ENCODE assay signal across 26 cellular contexts in the genomic region with DNA sequence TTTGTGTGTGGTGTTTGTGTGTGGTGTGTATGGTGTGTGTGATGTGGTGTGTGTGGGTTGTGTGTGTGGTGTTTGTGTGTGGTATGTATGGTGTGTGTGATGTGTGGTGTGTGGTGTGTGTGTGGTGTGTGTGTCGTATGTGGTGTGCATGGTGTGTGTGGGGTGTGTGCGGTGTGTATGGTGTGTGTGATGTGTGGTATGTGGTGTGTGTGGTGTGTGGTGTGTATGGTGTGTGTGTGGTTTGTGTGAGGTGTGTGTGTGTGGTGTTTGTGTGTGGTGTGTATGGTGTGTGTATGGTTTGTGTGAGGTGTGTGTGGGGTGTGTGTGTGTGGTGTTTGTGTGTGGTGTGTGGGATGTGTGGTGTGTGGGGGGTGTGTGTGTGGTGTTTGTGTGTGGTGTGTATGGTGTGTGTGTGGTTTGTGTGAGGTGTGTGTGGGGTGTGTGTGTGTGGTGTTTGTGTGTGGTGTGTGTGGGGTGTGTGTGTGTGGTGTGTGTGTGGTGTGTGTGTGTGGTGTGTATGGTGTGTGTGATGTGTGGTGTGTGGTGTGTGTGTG.
DNase-seq lines count a peak whose midpoint lies in the region; ATAC-seq, FAIRE-seq and TF ChIP-seq lines count a peak whose summit lies in the region.
"Had no signal": no experiment of that assay in that cellular context is flagged by ENCODE, and none has a peak within 500 bp of the region (broad histone marks: within the 10 kb centered on the region; RNA-seq: fewer than 3 reads in every experiment).

No MANE protein-coding gene starts in this region.

- ATAC-seq in sciatic nerve (peak; percentile 15), GM21447 (IDR thresholded peaks at IDR 0.05; ENCODE audit: unreplicated experiment) (no peak), GM19452 (IDR thresholded peaks at IDR 0.05; ENCODE audit: unreplicated experiment) (no peak)

- no peak for TF ChIP-seq POLR2A in GM12892 (IDR thresholded peaks at IDR 0.05; ENCODE audit: low read depth, low read length)
- TF ChIP-seq POLR2A in endothelial cell of umbilical vein (IDR thresholded peaks at IDR 0.05; ENCODE audit: low read depth, low read length): no peak

- FAIRE-seq in GM12892 (lab: Jason Lieb, UNC) (peak; percentile 100), HTR-8/SVneo (lab: Jason Lieb, UNC) (peak; percentile 100), endothelial cell of umbilical vein (lab: Jason Lieb, UNC) (peak; percentile 79)

- no peak overlapping the region for H3K27ac ChIP-seq in endothelial cell of umbilical vein (ENCODE audit: insufficient read depth, low read depth, low read length)
- H3K27ac ChIP-seq: gastroesophageal sphincter, HL-60, left lung, PC-9, tibial nerve had no signal

- no peaks in the 10 kb centered on the region for H3K9me1 ChIP-seq in endothelial cell of umbilical vein (replicated peaks; ENCODE audit: control insufficient read depth, extremely low read depth, insufficient read depth, low read length)

- H3K9me3 ChIP-seq in endothelial cell of umbilical vein (replicated peaks; ENCODE audit: control insufficient read depth, insufficient read depth, low read length): no peaks in the 10 kb centered on the region
- H3K9me3 ChIP-seq: gastroesophageal sphincter, left lung, tibial nerve had no signal

- no peak overlapping the region for H3K4me2 ChIP-seq in endothelial cell of umbilical vein (ENCODE audit: insufficient read depth, low read length)
- H3K4me2 ChIP-seq: GM23338, PC-9, smooth muscle cell had no signal

- H4K20me1 ChIP-seq in endothelial cell of umbilical vein (replicated peaks; ENCODE audit: control insufficient read depth, extremely low read depth, insufficient read depth, low read length): no peaks in the 10 kb centered on the region

- no peak overlapping the region for H3K9ac ChIP-seq in endothelial cell of umbilical vein (replicated peaks; ENCODE audit: extremely low read depth, insufficient read depth, low read length)

- H2AFZ ChIP-seq in endothelial cell of umbilical vein (ENCODE audit: low read depth, low read length): no peak overlapping the region
- H2AFZ ChIP-seq: GM23338 had no signal

- no peaks in the 10 kb centered on the region for H3K4me1 ChIP-seq in endothelial cell of umbilical vein (ENCODE audit: control insufficient read depth, extremely low read depth, insufficient read depth, low read length)
- H3K4me1 ChIP-seq: tibial nerve had no signal

- no peaks in the 10 kb centered on the region for H3K27me3 ChIP-seq in endothelial cell of umbilical vein (ENCODE audit: control insufficient read depth in 2 of 2, insufficient read depth in 2 of 2, low read length in 2 of 2)
- H3K27me3 ChIP-seq: gastroesophageal sphincter, left lung, tibial nerve had no signal

- POLR2A ChIA-PET in endothelial cell of umbilical vein (lab: Charles Lee): no interaction called here

- no peaks in the 10 kb centered on the region for H3K79me2 ChIP-seq in endothelial cell of umbilical vein (ENCODE audit: control insufficient read depth, insufficient read depth, low read length)

- CTCF ChIA-PET in endothelial cell of umbilical vein (lab: Charles Lee): interaction anchor here (0.6 to 1.6 kb wide), 3 partner anchors 16 to 46 kb away, joined by 3 to 6 read pairs (median 3); no protein-coding TSS in a partner anchor

- no peak for DNase-seq in GM12892 (ENCODE audit: insufficient read length)
- DNase-seq in HTR-8/SVneo (ENCODE audit: insufficient read length, low spot score): no peak
- DNase-seq in endothelial cell of umbilical vein (ENCODE audit: low read depth, low spot score): no peak
- DNase-seq in sciatic nerve (ENCODE audit: low spot score): no peak
- DNase-seq in SW480 (ENCODE audit: low spot score): no peak
- DNase-seq: activated CD4-positive, alpha-beta T cell treated with anti-CD3 and anti-CD28 coated beads, Interleukin-2, amount 50 U/mL, for 1 hour; activated CD8-positive, alpha-beta memory T cell treated with anti-CD3 and anti-CD28 coated beads, Interleukin-2, amount 50 U/mL, for 48 hours; hippocampal formation; midbrain; NCI-H1092; NCI-H187 treated with DMSO at 0.1 percent for 48 hours; NCI-H524 treated with DMSO at 0.1 percent for 48 hours; NK-92 treated with Interleukin-12 subunit alpha and Interleukin-12 subunit beta, amount 100 ng/mL, for 24 hours; occipital lobe; SHP77 treated with DMSO at 0.1 percent for 48 hours; stimulated activated CD4-positive, alpha-beta T cell treated with anti-CD3 and anti-CD28 coated beads, Interleukin-2, amount 100 ng/mL, for 24 hours; T-helper 9 cell had no signal

- no peaks in the 10 kb centered on the region for H3K36me3 ChIP-seq in endothelial cell of umbilical vein (ENCODE audit: control insufficient read depth in 2 of 2, extremely low read depth in 1 of 2, insufficient read depth in 2 of 2, low read length in 2 of 2)
- H3K36me3 ChIP-seq: gastroesophageal sphincter, left lung, tibial nerve had no signal

- H3K4me3 ChIP-seq in endothelial cell of umbilical vein (replicated peaks in 1 of 3; ENCODE audit: insufficient read depth in 1 of 3, low read depth in 1 of 3, low read length in 3 of 3): no peak overlapping the region
- H3K4me3 ChIP-seq: gastroesophageal sphincter, GM23338, left lung, PC-9, smooth muscle cell, tibial nerve had no signal

- dilution Hi-C loops in endothelial cell of umbilical vein (cut with MboI; ENCODE audit: extremely low pct_ligation_motif_present, low sequenced_read_pairs): no loop called here

- intact Hi-C loops in endothelial cell of umbilical vein (cut with micrococcal nuclease): no loop called here
- intact Hi-C loops in sciatic nerve (cut with DNase I): no loop called here

- BruUV-seq in endothelial cell of umbilical vein (replicated peaks; lab: Mats Ljungman, UMichigan): no TSS peak

- TF ChIP-seq CTCF in endothelial cell of umbilical vein (IDR thresholded peaks at IDR 0.05; ENCODE audit: extremely low read depth in 1 of 2, insufficient read depth in 1 of 2, low read depth in 1 of 2, low read length in 2 of 2): no peak

TF ChIP-seq in endothelial cell of umbilical vein, 7 proteins besides CTCF, POLR2A, EP300 and RAD21:
- no peak for TF ChIP-seq POLR2AphosphoS5 (IDR thresholded peaks at IDR 0.05; ENCODE audit: insufficient read depth, low read depth, low read length)
- no peak for TF ChIP-seq GATA2 (IDR thresholded peaks at IDR 0.05; ENCODE audit: insufficient read depth, insufficient read length, low read depth, low read length)
